Comparison of ENCODE assay signal across 1 cellular context in genomic region chr7:101169838-101170531, GRCh38.
TF ChIP-seq lines count a peak whose summit lies in the region.

No MANE protein-coding gene starts in this region.

TF ChIP-seq in A549, 52 proteins besides CTCF, POLR2A, EP300 and RAD21 (continued from another document):
- TF ChIP-seq MAX (IDR thresholded peaks at IDR 0.05), result peak; percentile 64
- no peak for TF ChIP-seq HOXA7 (CRISPR knock-in tag; IDR thresholded peaks at IDR 0.05)
- no peak for TF ChIP-seq SREBF2 (IDR thresholded peaks at IDR 0.05)
